ENCODE assay signal across 24 cellular contexts in the genomic region with DNA sequence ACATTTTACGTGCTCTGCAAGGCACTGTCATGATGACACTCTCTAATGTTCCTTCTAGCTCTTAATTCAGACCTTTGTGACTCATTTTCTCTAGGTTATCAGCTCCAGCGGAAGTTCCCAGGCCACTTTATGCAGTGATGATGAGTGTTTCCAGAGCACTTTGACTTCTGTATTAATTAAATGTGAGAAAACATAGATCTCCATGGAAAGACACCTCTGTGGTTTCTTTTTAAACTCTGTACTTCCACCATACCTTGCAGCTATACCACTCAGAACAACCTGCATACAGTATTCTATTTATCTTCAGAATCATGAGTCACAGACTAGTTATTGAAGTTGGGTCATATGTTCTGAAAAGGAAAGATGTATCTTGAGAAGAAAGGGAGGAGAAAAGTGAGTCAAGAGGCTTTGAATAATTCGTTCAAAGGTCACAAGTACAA.
A peak's percentile ranks its signal among the peaks of the same experiment; 100 is the strongest.
DNase-seq lines count a peak whose midpoint lies in the region; ATAC-seq and TF ChIP-seq lines count a peak whose summit lies in the region.
"Had no signal": no experiment of that assay in that cellular context is flagged by ENCODE, and none has a peak within 500 bp of the region (broad histone marks: within the 10 kb centered on the region; RNA-seq: fewer than 3 reads in every experiment).

No MANE protein-coding gene starts in this region.

- H3K4me1 ChIP-seq in RWPE2 (ENCODE audit: insufficient read depth, poor library complexity, severe bottlenecking) (peaks cover 11% of the 10 kb centered on the region), foreskin keratinocyte (no peaks in the 10 kb centered on the region), heart left ventricle (no peaks in the 10 kb centered on the region), uterus (no peaks in the 10 kb centered on the region)
- H3K4me1 ChIP-seq: BLaER1 treated with 17β-estradiol and CSF1 and Interleukin-3, amounts not matched to agents 10 nM and 100 nM; SJCRH30 had no signal

- H3K27me3 ChIP-seq in RWPE2 (ENCODE audit: insufficient read depth, poor library complexity, severe bottlenecking) (no peaks in the 10 kb centered on the region), foreskin keratinocyte (no peaks in the 10 kb centered on the region), heart left ventricle (no peaks in the 10 kb centered on the region), uterus (no peaks in the 10 kb centered on the region)
- H3K27me3 ChIP-seq: BLaER1 treated with 17β-estradiol and CSF1 and Interleukin-3, amounts not matched to agents 10 nM and 100 nM; SJCRH30 had no signal

- intact Hi-C loops in heart left ventricle (cut with DNase I) = loop anchor here in 1 of 10 donors (5.0 kb wide), 1 partner anchor 536 kb away; no protein-coding TSS in a partner anchor
- intact Hi-C loops in uterus (cut with DNase I; ENCODE audit: low total_unique reads) = no loop called here

- H3K36me3 ChIP-seq in RWPE2 (ENCODE audit: low read depth) = no peaks in the 10 kb centered on the region
- H3K36me3 ChIP-seq in heart left ventricle = no peaks in the 10 kb centered on the region
- no peaks in the 10 kb centered on the region for H3K36me3 ChIP-seq in uterus
- H3K36me3 ChIP-seq: BLaER1 treated with 17β-estradiol and CSF1 and Interleukin-3, amounts not matched to agents 10 nM and 100 nM; SJCRH30 had no signal

- no peak for TF ChIP-seq POLR2A in heart left ventricle (IDR thresholded peaks at IDR 0.05)
- no peak for TF ChIP-seq POLR2A in uterus (IDR thresholded peaks at IDR 0.05)

- H3K27ac ChIP-seq in RWPE2 (ENCODE audit: poor library complexity, severe bottlenecking) (peak overlapping the region; percentile 24), foreskin keratinocyte (no peak overlapping the region), heart left ventricle (no peak overlapping the region), uterus (no peak overlapping the region)
- H3K27ac ChIP-seq: 22Rv1; BLaER1 treated with 17β-estradiol and CSF1 and Interleukin-3, amounts not matched to agents 10 nM and 100 nM; KMS-11; SJCRH30 had no signal

- WGBS in heart left ventricle, 4 donors = 64 to 77% (median 70%) methylated on average over 3 of the region's 3 CpGs

- no peak for TF ChIP-seq CTCF in RWPE2 (IDR thresholded peaks at IDR 0.05; ENCODE audit: poor library complexity, severe bottlenecking)
- no peak for TF ChIP-seq CTCF in foreskin keratinocyte (conservative IDR thresholded peaks at IDR 0.05)
- TF ChIP-seq CTCF in heart left ventricle (IDR thresholded peaks at IDR 0.05) = no peak
- no peak for TF ChIP-seq CTCF in uterus (IDR thresholded peaks at IDR 0.05)

- H3K9me3 ChIP-seq in RWPE2 (ENCODE audit: severe bottlenecking) = no peaks in the 10 kb centered on the region
- no peaks in the 10 kb centered on the region for H3K9me3 ChIP-seq in heart left ventricle
- H3K9me3 ChIP-seq in uterus = no peaks in the 10 kb centered on the region
- H3K9me3 ChIP-seq: BLaER1 treated with 17β-estradiol and CSF1 and Interleukin-3, amounts not matched to agents 10 nM and 100 nM; Caco-2; SJCRH30 had no signal

- DNase-seq in DMS53 (lab: John Stamatoyannopoulos, UW) = peak; percentile 27
- DNase-seq in DMS53 treated with DMSO at 0.1 percent for 48 hours (lab: John Stamatoyannopoulos, UW; ENCODE audit: unreplicated experiment) = no peak
- no peak for DNase-seq in RWPE2 (ENCODE audit: low spot score)
- DNase-seq in foreskin keratinocyte = peak; percentile 66 to 86
- peak; percentile 21 for DNase-seq in renal cortical epithelial cell (ENCODE audit: low read depth)
- DNase-seq in heart left ventricle = no peak
- DNase-seq in cerebellar cortex (ENCODE audit: low spot score) = no peak
- no peak for DNase-seq in uterus
- DNase-seq: ACHN; Caco-2; CD4-positive, alpha-beta memory T cell; DMS 273 treated with DMSO at 0.1 percent for 48 hours; IMR-90; NCI-H1694; NCI-H2081; NCI-H2171; NCI-H524 treated with DMSO at 0.1 percent for 48 hours; NCI-H82; OCI-M1; RPMI8226; SJCRH30 had no signal

- ATAC-seq in RWPE2 (ENCODE audit: low read depth) (peak; percentile 77), foreskin keratinocyte (peak; percentile 91), heart left ventricle (no peak)

- H3K4me3 ChIP-seq in RWPE2 (ENCODE audit: severe bottlenecking) (no peak overlapping the region), heart left ventricle (no peak overlapping the region), uterus (no peak overlapping the region)
- H3K4me3 ChIP-seq: BLaER1 treated with 17β-estradiol and CSF1 and Interleukin-3, amounts not matched to agents 10 nM and 100 nM; SJCRH30 had no signal

Comparison
In these comparisons a context has a peak if more than half of its experiments do, and no peak if none do; other contexts are left out.
1. DNase-seq: peak in DMS53 (single experiment), foreskin keratinocyte (2 of 2) and renal cortical epithelial cell (single experiment); none in DMS53 treated with DMSO at 0.1 percent for 48 hours (single experiment), RWPE2 (single experiment), heart left ventricle (0 of 5), cerebellar cortex (single experiment) and uterus (0 of 2).
2. ATAC-seq: peak in RWPE2 (single experiment) and foreskin keratinocyte (single experiment); none in heart left ventricle (0 of 4).